In genomic region chr11:64242920-64243854, GRCh38 we compare ENCODE assay signal across 9 cellular contexts. TPM values are rescaled to one million over a fixed set of nuclear protein-coding genes. Genes with fewer than 3 reads are reported as not detected.
A peak's percentile ranks its signal among the peaks of the same experiment; 100 is the strongest.
DNase-seq lines count a peak whose midpoint lies in the region; ATAC-seq, FAIRE-seq and TF ChIP-seq lines count a peak whose summit lies in the region.
"Had no signal": no experiment of that assay in that cellular context is flagged by ENCODE, and none has a peak within 500 bp of the region (broad histone marks: within the 10 kb centered on the region; RNA-seq: fewer than 3 reads in every experiment).

No MANE protein-coding gene starts in this region.

- H3K9me3 Mint-ChIP-seq in T-helper 2 cell treated with Interferon-gamma antibody and Interleukin-4, amounts not matched to agents 5 μg/mL and 100 μg/mL, for 36 hours = no peaks in the 10 kb centered on the region
- peaks cover 14% of the 10 kb centered on the region for H3K9me3 Mint-ChIP-seq in glutamatergic neuron (ENCODE audit: unreplicated experiment)
- no peaks in the 10 kb centered on the region for H3K9me3 Mint-ChIP-seq in stimulated activated naive CD8-positive, alpha-beta T cell treated with anti-CD3 and anti-CD28 coated beads, Interleukin-15, amount 100 ng/mL, for 72 hours

- ATAC-seq in stimulated activated naive CD8-positive, alpha-beta T cell treated with anti-CD3 and anti-CD28 coated beads, Interleukin-15, amount 100 ng/mL, for 72 hours = no peak
- ATAC-seq in GM18519 (IDR thresholded peaks at IDR 0.05; ENCODE audit: low FRiP score, unreplicated experiment) = no peak

- peak overlapping the region; percentile 31 for H3K27ac Mint-ChIP-seq in T-helper 2 cell treated with Interferon-gamma antibody and Interleukin-4, amounts not matched to agents 5 μg/mL and 100 μg/mL, for 36 hours
- H3K27ac Mint-ChIP-seq in glutamatergic neuron (ENCODE audit: unreplicated experiment) = peak overlapping the region; percentile 52
- H3K27ac Mint-ChIP-seq in stimulated activated naive CD8-positive, alpha-beta T cell treated with anti-CD3 and anti-CD28 coated beads, Interleukin-15, amount 100 ng/mL, for 72 hours = no peak overlapping the region

- peaks cover 27% of the 10 kb centered on the region for H3K4me1 Mint-ChIP-seq in T-helper 2 cell treated with Interferon-gamma antibody and Interleukin-4, amounts not matched to agents 5 μg/mL and 100 μg/mL, for 36 hours (ENCODE audit: low read depth)
- H3K4me1 Mint-ChIP-seq in glutamatergic neuron (ENCODE audit: low read depth, unreplicated experiment) = peaks cover 6% of the 10 kb centered on the region
- H3K4me1 Mint-ChIP-seq in stimulated activated naive CD8-positive, alpha-beta T cell treated with anti-CD3 and anti-CD28 coated beads, Interleukin-15, amount 100 ng/mL, for 72 hours = peaks cover 71% of the 10 kb centered on the region

- no peaks in the 10 kb centered on the region for H3K9me3 ChIP-seq in WERI-Rb-1 (ENCODE audit: severe bottlenecking)

- no peak overlapping the region for H3K4me3 ChIP-seq in WERI-Rb-1 (ENCODE audit: low read depth, low read length)

- H3K4me3 Mint-ChIP-seq in T-helper 2 cell treated with Interferon-gamma antibody and Interleukin-4, amounts not matched to agents 5 μg/mL and 100 μg/mL, for 36 hours = peak overlapping the region; percentile 91
- H3K4me3 Mint-ChIP-seq in glutamatergic neuron (ENCODE audit: unreplicated experiment) = peak overlapping the region; percentile 89
- H3K4me3 Mint-ChIP-seq in stimulated activated naive CD8-positive, alpha-beta T cell treated with anti-CD3 and anti-CD28 coated beads, Interleukin-15, amount 100 ng/mL, for 72 hours = peak overlapping the region; percentile 82 to 93

- H3K27me3 Mint-ChIP-seq in T-helper 2 cell treated with Interferon-gamma antibody and Interleukin-4, amounts not matched to agents 5 μg/mL and 100 μg/mL, for 36 hours (ENCODE audit: low read depth) = no peaks in the 10 kb centered on the region
- peaks cover 7% of the 10 kb centered on the region for H3K27me3 Mint-ChIP-seq in glutamatergic neuron (ENCODE audit: unreplicated experiment)
- no peaks in the 10 kb centered on the region for H3K27me3 Mint-ChIP-seq in stimulated activated naive CD8-positive, alpha-beta T cell treated with anti-CD3 and anti-CD28 coated beads, Interleukin-15, amount 100 ng/mL, for 72 hours

- H3K36me3 ChIP-seq in WERI-Rb-1 = peaks cover 38% of the 10 kb centered on the region

- peak overlapping the region; percentile 80 for H3K27ac ChIP-seq in WERI-Rb-1

- FAIRE-seq in urothelium cell line (lab: Jason Lieb, UNC) = no peak
- FAIRE-seq: frontal cortex had no signal

- DNase-seq in T-helper 2 cell treated with Interferon-gamma antibody and Interleukin-4, amounts not matched to agents 5 μg/mL and 100 μg/mL, for 36 hours (ENCODE audit: low spot score) = no peak
- DNase-seq in T-helper 2 cell (no peak), WERI-Rb-1 (no peak), glutamatergic neuron (no peak), NCI-H2196 treated with DMSO at 0.1 percent for 48 hours (lab: John Stamatoyannopoulos, UW; ENCODE audit: unreplicated experiment) (no peak), urothelium cell line (ENCODE audit: low spot score) (no peak)
- DNase-seq in stimulated activated naive CD8-positive, alpha-beta T cell treated with anti-CD3 and anti-CD28 coated beads, Interleukin-15, amount 100 ng/mL, for 72 hours = no peak

- H3K27me3 ChIP-seq in WERI-Rb-1 (ENCODE audit: insufficient read depth, low read depth, severe bottlenecking) = no peaks in the 10 kb centered on the region

- peaks cover 28% of the 10 kb centered on the region for H3K36me3 Mint-ChIP-seq in T-helper 2 cell treated with Interferon-gamma antibody and Interleukin-4, amounts not matched to agents 5 μg/mL and 100 μg/mL, for 36 hours (ENCODE audit: low read depth)
- no peaks in the 10 kb centered on the region for H3K36me3 Mint-ChIP-seq in glutamatergic neuron (ENCODE audit: unreplicated experiment)

- TF ChIP-seq CTCF in WERI-Rb-1 (IDR thresholded peaks at IDR 0.05; ENCODE audit: low read depth, low read length) (no peak), glutamatergic neuron (IDR thresholded peaks at IDR 0.05; ENCODE audit: partially characterized antibody, unreplicated experiment) (no peak)

RNA-seq across cellular contexts. Expression of gene FKBP2, which starts 2.3 kb away (rescaled TPM):
- 31.4 TPM for total RNA-seq in glutamatergic neuron (ENCODE audit: unreplicated experiment)

RNA-seq across cellular contexts. Expression of gene PPP1R14B, which starts 3.6 kb away (rescaled TPM):
- total RNA-seq in glutamatergic neuron (ENCODE audit: unreplicated experiment) = 348 TPM

RNA-seq across cellular contexts. Expression of gene PLCB3, which starts 8.1 kb away (rescaled TPM):
- total RNA-seq in glutamatergic neuron (ENCODE audit: unreplicated experiment) = 36.2 TPM

RNA-seq across cellular contexts. Expression of gene VEGFB, which starts 8.8 kb away (rescaled TPM):
- 12.3 TPM for total RNA-seq in glutamatergic neuron (ENCODE audit: unreplicated experiment)

RNA-seq across cellular contexts. Expression of gene DNAJC4, which starts 12.8 kb away (rescaled TPM):
- 30.5 TPM for total RNA-seq in glutamatergic neuron (ENCODE audit: unreplicated experiment)

Comparison
In these comparisons a context has a peak if more than half of its experiments do, and no peak if none do; other contexts are left out.
1. H3K27ac Mint-ChIP-seq: peak in T-helper 2 cell treated with Interferon-gamma antibody and Interleukin-4, amounts not matched to agents 5 μg/mL and 100 μg/mL, for 36 hours (single experiment) and glutamatergic neuron (single experiment); none in stimulated activated naive CD8-positive, alpha-beta T cell treated with anti-CD3 and anti-CD28 coated beads, Interleukin-15, amount 100 ng/mL, for 72 hours (0 of 2).
2. Peak in every context shown above with its lines, with median percentiles within 50 percentile points of each other: H3K4me3 Mint-ChIP-seq.